9 cellular contexts compared by ENCODE assay signal in the genomic region with DNA sequence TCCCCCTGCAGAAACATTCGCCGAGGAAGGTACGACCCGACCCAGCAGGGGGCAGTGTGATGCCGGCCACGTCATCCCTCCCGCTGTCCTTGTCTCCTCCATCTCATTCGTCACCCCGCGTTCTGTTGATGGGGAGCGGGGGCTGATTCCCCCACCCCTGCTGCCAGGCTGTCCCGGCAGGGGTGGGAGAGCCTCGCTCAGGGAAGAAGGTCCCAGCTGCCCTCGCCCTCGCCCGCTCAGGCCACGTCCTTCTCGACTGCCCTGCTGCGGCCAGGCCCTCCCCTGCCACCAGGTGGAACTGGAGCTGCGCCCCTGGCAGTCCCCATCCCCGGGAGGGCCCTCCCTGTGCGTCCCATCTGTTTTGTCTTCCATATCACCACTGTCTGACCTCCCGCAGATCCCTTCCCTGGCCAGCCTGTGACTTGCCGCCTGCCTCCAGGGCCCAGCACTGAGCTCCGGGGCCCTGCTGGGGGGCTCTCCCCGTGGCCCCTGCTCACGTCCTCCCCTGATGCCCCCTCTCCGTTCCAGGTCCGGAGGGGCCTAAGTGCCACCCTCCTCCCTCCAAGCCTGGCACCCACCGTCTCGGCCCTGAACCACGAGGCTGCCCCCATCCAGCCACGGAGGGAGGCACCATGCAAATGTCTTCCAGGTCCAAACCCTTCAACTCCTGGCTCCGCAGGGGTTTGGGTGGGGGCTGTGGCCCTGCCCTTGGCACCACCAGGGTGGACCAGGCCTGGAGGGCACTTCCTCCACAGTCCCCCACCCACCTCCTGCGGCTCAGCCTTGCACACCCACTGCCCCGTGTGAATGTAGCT. TPM values are rescaled to one million over a fixed set of nuclear protein-coding genes. Genes with fewer than 3 reads are reported as not detected.
DNase-seq lines count a peak whose midpoint lies in the region; ATAC-seq and FAIRE-seq lines count a peak whose summit lies in the region.
"Had no signal": no experiment of that assay in that cellular context is flagged by ENCODE, and none has a peak within 500 bp of the region (broad histone marks: within the 10 kb centered on the region; RNA-seq: fewer than 3 reads in every experiment).

No MANE protein-coding gene starts in this region.

- no peak for FAIRE-seq in frontal cortex (lab: Jason Lieb, UNC)

- H3K4me1 ChIP-seq in SJCRH30, result peaks cover 3% of the 10 kb centered on the region; the same call in 1 of the 2 replicates
- peaks cover 56% of the 10 kb centered on the region for H3K4me1 ChIP-seq in stomach smooth muscle (ENCODE audit: control insufficient read depth, insufficient read depth, low read length)

- ATAC-seq in GM21447 (IDR thresholded peaks at IDR 0.05; ENCODE audit: unreplicated experiment), result no peak

- H3K27me3 ChIP-seq in SJCRH30 (no peaks in the 10 kb centered on the region), stomach smooth muscle (ENCODE audit: control insufficient read depth in 1 of 2, insufficient read depth in 2 of 2, low read length in 2 of 2) (no peaks in the 10 kb centered on the region)

- H3K36me3 ChIP-seq in SJCRH30 (no peaks in the 10 kb centered on the region), stomach smooth muscle (ENCODE audit: control insufficient read depth in 2 of 2, insufficient read depth in 2 of 2, low read length in 2 of 2) (no peaks in the 10 kb centered on the region)

- peak; percentile 41 for DNase-seq in DMS153 treated with DMSO at 0.1 percent for 48 hours (lab: John Stamatoyannopoulos, UW; ENCODE audit: unreplicated experiment)
- peak; percentile 79 to 87 for DNase-seq in Kasumi-1 (lab: John Stamatoyannopoulos, UW)
- peak; percentile 86 to 89 for DNase-seq in SJCRH30
- DNase-seq in activated naive CD4-positive, alpha-beta T cell (lab: John Stamatoyannopoulos, UW), result peak; percentile 57 to 76 (median 68)
- DNase-seq in frontal cortex (ENCODE audit: low spot score in 2 of 2), result peak; percentile 77 to 89
- peak in 54 of 56 donors; percentile 27 to 88 (median 70) for DNase-seq in nucleus accumbens (lab: John Stamatoyannopoulos, UW)

- H3K4me3 ChIP-seq in SJCRH30 (peak overlapping the region; percentile 55), stomach smooth muscle (ENCODE audit: low read length in 2 of 2) (peak overlapping the region; percentile 53 to 72)

- H3K9me3 ChIP-seq in SJCRH30 (replicated peaks), result no peaks in the 10 kb centered on the region
- no peaks in the 10 kb centered on the region for H3K9me3 ChIP-seq in stomach smooth muscle (ENCODE audit: control insufficient read depth in 2 of 2, low read length in 2 of 2)

- H3K9ac ChIP-seq in stomach smooth muscle (ENCODE audit: low read length in 2 of 2), result peak overlapping the region; percentile 58 to 59

- H3K27ac ChIP-seq in SJCRH30 (no peak overlapping the region), stomach smooth muscle (ENCODE audit: low read length) (peak overlapping the region; percentile 79)
- H3K27ac ChIP-seq: epithelial cell of prostate had no signal

RNA-seq across cellular contexts. Expression of gene ADAM11, which starts 20.6 kb away (rescaled TPM):
- total RNA-seq in SJCRH30 (2014; rRNA removed; shearing (Covaris generic)), result 0.73 and 0.79 TPM in 2 replicates
- total RNA-seq in frontal cortex, result 14.7 TPM

RNA-seq across cellular contexts. Expression of gene GJC1, which starts 50.7 kb away (rescaled TPM):
- 45.9 and 47.4 TPM in 2 replicates for total RNA-seq in SJCRH30 (2014; rRNA removed; shearing (Covaris generic))
- 76.2 TPM for total RNA-seq in frontal cortex
